In the genomic region with DNA sequence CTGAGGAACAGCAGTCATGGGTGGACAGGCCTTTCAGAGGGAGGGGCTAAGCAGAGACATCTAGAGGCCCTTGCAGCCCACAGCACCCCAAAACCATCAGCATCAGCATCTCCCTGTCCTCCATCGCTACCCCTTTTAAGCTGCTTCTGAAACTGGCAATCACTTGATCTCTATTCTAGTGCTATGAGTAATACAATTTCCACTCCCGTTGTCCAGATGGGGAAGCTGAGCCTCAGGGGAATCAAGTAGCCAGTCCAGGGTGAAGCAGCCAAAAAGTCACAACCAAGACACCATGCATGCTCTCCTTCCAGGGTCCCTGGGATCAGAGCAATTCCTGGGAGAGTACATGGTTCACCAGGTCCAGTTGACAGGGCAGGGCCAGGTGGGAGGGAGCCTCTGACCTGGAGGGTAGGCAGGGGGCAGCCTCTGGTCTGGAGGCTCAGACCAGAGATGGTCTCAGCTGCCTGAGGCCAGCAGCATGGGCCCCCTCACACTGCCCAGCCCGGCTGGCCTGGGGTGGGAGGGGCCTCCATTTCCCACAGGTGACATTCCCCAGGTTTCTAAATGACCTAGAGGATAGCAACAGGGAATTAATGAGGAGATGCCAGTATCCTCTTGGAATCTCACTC, we compare ENCODE assay signal across 1 cellular context.
TF ChIP-seq lines count a peak whose summit lies in the region.

No MANE protein-coding gene starts in this region.

TF ChIP-seq in IMR-90, 13 proteins besides CTCF, POLR2A, EP300 and RAD21 (continued from another document):
- TF ChIP-seq, protein P1, sequence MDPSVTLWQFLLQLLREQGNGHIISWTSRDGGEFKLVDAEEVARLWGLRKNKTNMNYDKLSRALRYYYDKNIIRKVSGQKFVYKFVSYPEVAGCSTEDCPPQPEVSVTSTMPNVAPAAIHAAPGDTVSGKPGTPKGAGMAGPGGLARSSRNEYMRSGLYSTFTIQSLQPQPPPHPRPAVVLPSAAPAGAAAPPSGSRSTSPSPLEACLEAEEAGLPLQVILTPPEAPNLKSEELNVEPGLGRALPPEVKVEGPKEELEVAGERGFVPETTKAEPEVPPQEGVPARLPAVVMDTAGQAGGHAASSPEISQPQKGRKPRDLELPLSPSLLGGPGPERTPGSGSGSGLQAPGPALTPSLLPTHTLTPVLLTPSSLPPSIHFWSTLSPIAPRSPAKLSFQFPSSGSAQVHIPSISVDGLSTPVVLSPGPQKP (IDR thresholded peaks at IDR 0.05; ENCODE audit: borderline replicate concordance, low read depth, low read length): no peak
- no peak for TF ChIP-seq CHD1 (IDR thresholded peaks at IDR 0.05; ENCODE audit: low read depth, low read length)
- no peak for TF ChIP-seq CEBPB (IDR thresholded peaks at IDR 0.05; ENCODE audit: low read depth, low read length)
- TF ChIP-seq MAZ (IDR thresholded peaks at IDR 0.05; ENCODE audit: borderline replicate concordance, low read depth, low read length): no peak
- no peak for TF ChIP-seq MAFK (IDR thresholded peaks at IDR 0.05; ENCODE audit: low read depth, low read length)
- no peak for TF ChIP-seq SMC3 (IDR thresholded peaks at IDR 0.05; ENCODE audit: low read depth, low read length)
